ENCODE assay signal across 25 cellular contexts in the genomic region with DNA sequence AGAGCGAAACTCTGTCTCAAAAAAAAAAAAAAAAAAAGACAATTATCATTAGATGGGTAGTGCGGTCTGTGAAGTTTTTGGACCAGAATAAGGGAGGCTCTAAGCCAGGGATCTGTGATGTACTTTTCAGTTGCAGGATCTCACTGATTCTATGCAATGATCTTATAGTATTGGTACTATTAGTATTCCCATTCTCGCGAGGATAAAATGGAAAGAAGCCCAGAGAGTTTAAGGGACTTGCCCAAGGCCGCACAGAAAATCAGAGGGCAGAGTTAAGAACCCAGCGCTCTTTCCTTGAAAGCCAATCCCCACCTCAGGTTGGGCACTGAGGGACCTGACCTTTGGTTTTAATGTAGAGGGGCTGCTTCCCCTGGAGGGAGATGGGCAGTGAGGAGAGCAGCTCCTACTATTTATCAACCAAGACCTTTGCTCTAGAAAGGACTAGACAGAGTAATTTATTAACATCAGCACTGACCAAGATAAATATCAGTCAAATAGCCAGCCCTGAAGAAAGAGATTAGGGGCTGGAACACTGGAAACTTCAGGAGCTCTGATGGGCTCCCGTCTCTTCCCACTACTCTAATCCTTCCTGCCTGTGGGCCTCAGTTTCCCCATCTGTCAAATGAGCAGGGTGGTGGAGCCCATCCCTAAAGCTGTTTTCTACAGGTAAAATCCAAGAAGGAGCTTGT. TPM values are rescaled to one million over a fixed set of nuclear protein-coding genes. Genes with fewer than 3 reads are reported as not detected.
DNase-seq lines count a peak whose midpoint lies in the region; ATAC-seq, FAIRE-seq and TF ChIP-seq lines count a peak whose summit lies in the region.
"Had no signal": no experiment of that assay in that cellular context is flagged by ENCODE, and none has a peak within 500 bp of the region (broad histone marks: within the 10 kb centered on the region; RNA-seq: fewer than 3 reads in every experiment).

No MANE protein-coding gene starts in this region.

- CTCF ChIA-PET in HepG2 (lab: Yijun Ruan, JAX; ENCODE audit: low intra/inter-chr PET ratio, low total read pairs) (no interaction called here), Calu3 (lab: Charles Lee) (interaction anchor here (0.7 kb wide), 1 partner anchor 167 kb away, joined by 3 read pairs; no protein-coding TSS in a partner anchor)

- H3K27me3 Mint-ChIP-seq in neural crest cell (ENCODE audit: low read depth) (no peaks in the 10 kb centered on the region), Calu3 (ENCODE audit: unreplicated experiment) (no peaks in the 10 kb centered on the region)
- H3K27me3 Mint-ChIP-seq: CD4-positive, alpha-beta memory T cell had no signal

- peaks cover 4% of the 10 kb centered on the region; the same call in 1 of the 2 replicates for H4K20me1 ChIP-seq in HepG2 (ENCODE audit: insufficient read depth, low read length)

- H3K9me3 ChIP-seq in HepG2 (ENCODE audit: low read length) = no peaks in the 10 kb centered on the region
- H3K9me3 ChIP-seq in upper lobe of left lung = no peaks in the 10 kb centered on the region
- H3K9me3 ChIP-seq: Peyer's patch had no signal

- TF ChIP-seq CTCF in HepG2 (CRISPR knock-in tag; IDR thresholded peaks at IDR 0.05) = no peak
- no peak for TF ChIP-seq CTCF in neural crest cell (conservative IDR thresholded peaks at IDR 0.05)
- no peak for TF ChIP-seq CTCF in upper lobe of left lung (IDR thresholded peaks at IDR 0.05)
- TF ChIP-seq CTCF in Calu3 (IDR thresholded peaks at IDR 0.05; ENCODE audit: unreplicated experiment) = no peak

- H3K36me3 ChIP-seq in HepG2 (replicated peaks in 1 of 2; ENCODE audit: control insufficient read depth in 1 of 2, insufficient read depth in 2 of 2, low read length in 2 of 2) = peaks cover 1 to 8% of the 10 kb centered on the region in 2 experiments; a peak in 3 of 5 replicates
- peaks cover 0 to 5% (median 2%) of the 10 kb centered on the region in 4 donors for H3K36me3 ChIP-seq in upper lobe of left lung
- H3K36me3 ChIP-seq: Peyer's patch had no signal

- H3K9me3 Mint-ChIP-seq in neural crest cell (no peaks in the 10 kb centered on the region), Calu3 (ENCODE audit: low read depth, unreplicated experiment) (no peaks in the 10 kb centered on the region)
- H3K9me3 Mint-ChIP-seq: CD4-positive, alpha-beta memory T cell had no signal

- peak overlapping the region; percentile 58 for H3K9ac ChIP-seq in HepG2 (ENCODE audit: insufficient read depth, low read depth, low read length)
- H3K9ac ChIP-seq: KMS-11 had no signal

- H3K4me2 ChIP-seq in HepG2 (ENCODE audit: low read depth, low read length) = peak overlapping the region; percentile 73
- H3K4me2 ChIP-seq: KMS-11 had no signal

- no peak overlapping the region for H2AFZ ChIP-seq in HepG2 (ENCODE audit: low read length)

- H3K27ac Mint-ChIP-seq in neural crest cell (ENCODE audit: unreplicated experiment) (peak overlapping the region; percentile 37), Calu3 (ENCODE audit: unreplicated experiment) (no peak overlapping the region)

- H3K4me1 ChIP-seq in HepG2 (ENCODE audit: insufficient read depth, low read length) = peaks cover 95% of the 10 kb centered on the region
- H3K4me1 ChIP-seq in upper lobe of left lung = no peaks in the 10 kb centered on the region

- TF ChIP-seq EP300 in HepG2 (IDR thresholded peaks at IDR 0.05; ENCODE audit: low read depth in 2 of 2, low read length in 2 of 2) (no peak), HepG2 (CRISPR knock-in tag; IDR thresholded peaks at IDR 0.05; ENCODE audit: borderline replicate concordance) (no peak), upper lobe of left lung (IDR thresholded peaks at IDR 0.05) (no peak)

- peaks cover 10% of the 10 kb centered on the region for H3K79me2 ChIP-seq in HepG2 (ENCODE audit: insufficient read depth, low read length)

- no peak overlapping the region for H3K4me3 Mint-ChIP-seq in neural crest cell
- no peak overlapping the region for H3K4me3 Mint-ChIP-seq in Calu3 (ENCODE audit: low read depth, unreplicated experiment)
- H3K4me3 Mint-ChIP-seq: CD4-positive, alpha-beta memory T cell had no signal

- TF ChIP-seq POLR2A in HepG2 (IDR thresholded peaks at IDR 0.05; ENCODE audit: insufficient read depth in 1 of 2, low read depth in 2 of 2, low read length in 2 of 2) (peak; percentile 43 to 52; a peak in 2 of 4 replicates), upper lobe of left lung (IDR thresholded peaks at IDR 0.05) (no peak)

- in situ Hi-C loops in HepG2 (cut with HindIII; ENCODE audit: extremely low pct_ligation_motif_present, low pct_unique_long_range_greater_than_20kb) = no loop called here

- H3K27ac ChIP-seq in HepG2 (ENCODE audit: extremely low read length, insufficient read depth, low read length) = peak overlapping the region; percentile 90
- H3K27ac ChIP-seq in upper lobe of left lung = no peak overlapping the region
- H3K27ac ChIP-seq: KMS-11, Peyer's patch had no signal

- ATAC-seq in HepG2 (peak; percentile 85), GM21528 (IDR thresholded peaks at IDR 0.05; ENCODE audit: low FRiP score, unreplicated experiment) (no peak), upper lobe of left lung (ENCODE audit: low FRiP score in 2 of 2) (no peak)

- POLR2A ChIA-PET in HepG2 (lab: Yijun Ruan, JAX) = interaction anchor here (0.6 to 4.0 kb wide), 13 partner anchors 8 to 38 kb away, joined by 3 to 77 read pairs (median 6); partner anchors contain the start of gene THOC5

- peaks cover 9% of the 10 kb centered on the region for H3K4me1 Mint-ChIP-seq in neural crest cell
- H3K4me1 Mint-ChIP-seq in Calu3 (ENCODE audit: low read depth, unreplicated experiment) = peaks cover 12% of the 10 kb centered on the region

- peaks cover 2% of the 10 kb centered on the region for H3K36me3 Mint-ChIP-seq in neural crest cell (ENCODE audit: low read depth)
- peaks cover 20% of the 10 kb centered on the region for H3K36me3 Mint-ChIP-seq in Calu3 (ENCODE audit: insufficient read depth, unreplicated experiment)

- FAIRE-seq in HepG2 (lab: Jason Lieb, UNC) = peak; percentile 96
- FAIRE-seq: GM12891, H54 had no signal

- peak overlapping the region in 2 of 3 experiments; percentile 45 to 47; a peak in 2 of 6 replicates for H3K4me3 ChIP-seq in HepG2 (replicated peaks in 1 of 3; ENCODE audit: insufficient read depth in 1 of 3, low read depth in 2 of 3, low read length in 3 of 3)
- no peak overlapping the region for H3K4me3 ChIP-seq in upper lobe of left lung
- H3K4me3 ChIP-seq: Peyer's patch had no signal

- BruUV-seq in HepG2 (replicated peaks; lab: Mats Ljungman, UMichigan) (no TSS peak), Calu3 (replicated peaks; lab: Mats Ljungman, UMichigan) (no TSS peak)

- WGBS in HepG2 (ENCODE audit: low lambda C conversion rate) = 27% methylated on average over 7 of the region's 7 CpGs
- 94% methylated on average over 7 of the region's 7 CpGs for WGBS in upper lobe of left lung, 2 donors

- H3K27me3 ChIP-seq in HepG2 (ENCODE audit: control insufficient read depth in 1 of 2, insufficient read depth in 2 of 2, low read length in 2 of 2) = no peaks in the 10 kb centered on the region
- no peaks in the 10 kb centered on the region for H3K27me3 ChIP-seq in upper lobe of left lung
- H3K27me3 ChIP-seq: Peyer's patch had no signal

- DNase-seq in HuH-7.5 (ENCODE audit: low spot score) = peak; percentile 55
- DNase-seq in HepG2 (ENCODE audit: low spot score) = peak; percentile 81
- DNase-seq in neural crest cell (ENCODE audit: low read depth, low spot score) = no peak
- no peak for DNase-seq in GM19238 (ENCODE audit: insufficient read length, low spot score)
- DNase-seq in upper lobe of left lung = no peak
- DNase-seq in Calu3 = no peak
- DNase-seq: C1 segment of cervical spinal cord; CD4-positive, alpha-beta memory T cell; DMS79 treated with DMSO at 0.1 percent for 48 hours; GF-D8; IMR-90; NCI-H1092; NCI-H1417 treated with DMSO at 0.1 percent for 48 hours; NCI-H187; NCI-H2081 treated with DMSO at 0.1 percent for 48 hours; NCI-H2171; NCI-H226; NCI-H510A; NCI-H69; Peyer's patch; SHP77 treated with DMSO at 0.1 percent for 48 hours had no signal

- intact Hi-C loops in HepG2 (cut with micrococcal nuclease; ENCODE audit: unreplicated experiment) (no loop called here), Calu3 (cut with micrococcal nuclease; ENCODE audit: unreplicated experiment) (no loop called here)

- TF ChIP-seq RAD21 in HepG2 (CRISPR knock-in tag; IDR thresholded peaks at IDR 0.05) = no peak

RNA-seq across cellular contexts. Expression of gene NIPSNAP1, which starts 6.0 kb away (rescaled TPM):
- total RNA-seq in HepG2 (2016; rRNA removed; fragmentation: Illumina TruSeq; extraction: Trizol) (159 and 167 TPM in 2 replicates), neural crest cell (141 and 147 TPM in 2 replicates), upper lobe of left lung (10 to 100 TPM; 16.8 to 32.8 (median 21.8) TPM), Calu3 (2022) (115 and 117 TPM in 2 replicates)
- 36.4 and 36.6 TPM in 2 replicates for total RNA-seq in HepG2 (2016; cell fraction: cytosol; rRNA removed; fragmentation: Illumina TruSeq; extraction: Trizol; ENCODE audit: low read depth)
- total RNA-seq in HepG2 (2016; cell fraction: insoluble cytoplasmic fraction; rRNA removed; fragmentation: Illumina TruSeq; extraction: Trizol) = 162 and 163 TPM in 2 replicates
- total RNA-seq in HepG2 (2016; cell fraction: membrane; rRNA removed; fragmentation: Illumina TruSeq; extraction: Trizol) = 98.2 and 102 TPM in 2 replicates
- total RNA-seq in HepG2 (2016; cell fraction: nucleus; rRNA removed; fragmentation: Illumina TruSeq; extraction: Trizol) = 68.4 and 75.1 TPM in 2 replicates
- polyA plus RNA-seq in HepG2 (2011; rRNA removed) = 203 and 212 TPM in 2 replicates
- 167 and 170 TPM in 2 replicates for polyA plus RNA-seq in HepG2 (2011; cell fraction: cytosol; rRNA removed)
- polyA plus RNA-seq in HepG2 (2011; cell fraction: nucleus; rRNA removed) = 133 and 152 TPM in 2 replicates
- 126 and 158 TPM in 2 replicates for polyA plus RNA-seq in HepG2 (2012)
- polyA plus RNA-seq in HepG2 (2016; cell fraction: cytosol; fragmentation: Illumina TruSeq; extraction: Trizol; ENCODE audit: low read depth) = 33.2 and 39.7 TPM in 2 replicates
- polyA plus RNA-seq in HepG2 (2016; cell fraction: insoluble cytoplasmic fraction; fragmentation: Illumina TruSeq; extraction: Trizol; ENCODE audit: low read depth) = 169 and 174 TPM in 2 replicates
- 73.5 and 79.3 TPM in 2 replicates for polyA plus RNA-seq in HepG2 (2016; cell fraction: membrane; fragmentation: Illumina TruSeq; extraction: Trizol; ENCODE audit: low read depth)
- polyA plus RNA-seq in HepG2 (2016; cell fraction: nucleus; fragmentation: Illumina TruSeq; extraction: Trizol; ENCODE audit: insufficient read depth, low read depth) = 104 and 117 TPM in 2 replicates
- 19.6 and 162 TPM in 2 replicates for polyA minus RNA-seq in HepG2 (2011; rRNA and poly(A)+ RNA removed; ENCODE audit: low replicate concordance)
- polyA minus RNA-seq in HepG2 (2011; cell fraction: cytosol; rRNA and poly(A)+ RNA removed) = 70.8 and 86.6 TPM in 2 replicates
- 55.0 and 66.1 TPM in 2 replicates for polyA minus RNA-seq in HepG2 (2011; cell fraction: nucleus; rRNA and poly(A)+ RNA removed)

RNA-seq across cellular contexts. Expression of gene THOC5, which starts 21.3 kb away (rescaled TPM):
- 46.7 and 53.5 TPM in 2 replicates for total RNA-seq in HepG2 (2016; rRNA removed; fragmentation: Illumina TruSeq; extraction: Trizol)
- 20.7 and 27.6 TPM in 2 replicates for total RNA-seq in HepG2 (2016; cell fraction: cytosol; rRNA removed; fragmentation: Illumina TruSeq; extraction: Trizol; ENCODE audit: low read depth)
- 47.6 and 56.5 TPM in 2 replicates for total RNA-seq in HepG2 (2016; cell fraction: insoluble cytoplasmic fraction; rRNA removed; fragmentation: Illumina TruSeq; extraction: Trizol)
- 39.5 and 44.9 TPM in 2 replicates for total RNA-seq in HepG2 (2016; cell fraction: membrane; rRNA removed; fragmentation: Illumina TruSeq; extraction: Trizol)
- 32.6 and 43.7 TPM in 2 replicates for total RNA-seq in HepG2 (2016; cell fraction: nucleus; rRNA removed; fragmentation: Illumina TruSeq; extraction: Trizol)
- 45.8 and 65.2 TPM in 2 replicates for polyA plus RNA-seq in HepG2 (2011; rRNA removed)
- 27.9 and 31.5 TPM in 2 replicates for polyA plus RNA-seq in HepG2 (2011; cell fraction: cytosol; rRNA removed)
- 145 and 182 TPM in 2 replicates for polyA plus RNA-seq in HepG2 (2011; cell fraction: nucleus; rRNA removed)
- polyA plus RNA-seq in HepG2 (2012) = 37.0 and 37.3 TPM in 2 replicates
- 25.9 and 30.6 TPM in 2 replicates for polyA plus RNA-seq in HepG2 (2016; cell fraction: cytosol; fragmentation: Illumina TruSeq; extraction: Trizol; ENCODE audit: low read depth)
- polyA plus RNA-seq in HepG2 (2016; cell fraction: insoluble cytoplasmic fraction; fragmentation: Illumina TruSeq; extraction: Trizol; ENCODE audit: low read depth) = 44.1 and 46.1 TPM in 2 replicates
- 35.3 and 37.4 TPM in 2 replicates for polyA plus RNA-seq in HepG2 (2016; cell fraction: membrane; fragmentation: Illumina TruSeq; extraction: Trizol; ENCODE audit: low read depth)
- 54.0 and 55.1 TPM in 2 replicates for polyA plus RNA-seq in HepG2 (2016; cell fraction: nucleus; fragmentation: Illumina TruSeq; extraction: Trizol; ENCODE audit: insufficient read depth, low read depth)
- 57.0 and 70.3 TPM in 2 replicates for polyA minus RNA-seq in HepG2 (2011; rRNA and poly(A)+ RNA removed; ENCODE audit: low replicate concordance)
- 25.5 and 29.4 TPM in 2 replicates for polyA minus RNA-seq in HepG2 (2011; cell fraction: cytosol; rRNA and poly(A)+ RNA removed)
- 38.9 and 51.6 TPM in 2 replicates for polyA minus RNA-seq in HepG2 (2011; cell fraction: nucleus; rRNA and poly(A)+ RNA removed)
- 73.2 and 77.1 TPM in 2 replicates for total RNA-seq in neural crest cell
- total RNA-seq in upper lobe of left lung = 100 to 1,000 TPM in 1 of 6 donors, 10 to 100 TPM in 5; 30.1 to 126 (median 57.4) TPM
- total RNA-seq in Calu3 (2022) = 64.0 and 67.6 TPM in 2 replicates

RNA-seq across cellular contexts. Expression of gene NF2, which starts 28.5 kb away (rescaled TPM):
- total RNA-seq in HepG2 (2016; rRNA removed; fragmentation: Illumina TruSeq; extraction: Trizol) = 33.3 and 45.3 TPM in 2 replicates
- total RNA-seq in HepG2 (2016; cell fraction: cytosol; rRNA removed; fragmentation: Illumina TruSeq; extraction: Trizol; ENCODE audit: low read depth) = 6.6 and 7.4 TPM in 2 replicates
- 33.3 and 42.0 TPM in 2 replicates for total RNA-seq in HepG2 (2016; cell fraction: insoluble cytoplasmic fraction; rRNA removed; fragmentation: Illumina TruSeq; extraction: Trizol)
- total RNA-seq in HepG2 (2016; cell fraction: membrane; rRNA removed; fragmentation: Illumina TruSeq; extraction: Trizol) = 21.0 and 24.2 TPM in 2 replicates
- total RNA-seq in HepG2 (2016; cell fraction: nucleus; rRNA removed; fragmentation: Illumina TruSeq; extraction: Trizol) = 25.6 and 28.1 TPM in 2 replicates
- 8.8 and 9.3 TPM in 2 replicates for polyA plus RNA-seq in HepG2 (2011; rRNA removed)
- 6.9 and 7.3 TPM in 2 replicates for polyA plus RNA-seq in HepG2 (2011; cell fraction: cytosol; rRNA removed)
- 8.1 and 8.6 TPM in 2 replicates for polyA plus RNA-seq in HepG2 (2011; cell fraction: nucleus; rRNA removed)
- polyA plus RNA-seq in HepG2 (2012) = 6.4 TPM in 2 replicates
- polyA plus RNA-seq in HepG2 (2016; cell fraction: cytosol; fragmentation: Illumina TruSeq; extraction: Trizol; ENCODE audit: low read depth) = 3.3 and 5.4 TPM in 2 replicates
- 21.1 and 24.6 TPM in 2 replicates for polyA plus RNA-seq in HepG2 (2016; cell fraction: insoluble cytoplasmic fraction; fragmentation: Illumina TruSeq; extraction: Trizol; ENCODE audit: low read depth)
- 9.8 and 11.9 TPM in 2 replicates for polyA plus RNA-seq in HepG2 (2016; cell fraction: membrane; fragmentation: Illumina TruSeq; extraction: Trizol; ENCODE audit: low read depth)
- 23.3 and 24.8 TPM in 2 replicates for polyA plus RNA-seq in HepG2 (2016; cell fraction: nucleus; fragmentation: Illumina TruSeq; extraction: Trizol; ENCODE audit: insufficient read depth, low read depth)
- polyA minus RNA-seq in HepG2 (2011; rRNA and poly(A)+ RNA removed; ENCODE audit: low replicate concordance) = 25.7 and 39.3 TPM in 2 replicates
- 12.4 and 13.6 TPM in 2 replicates for polyA minus RNA-seq in HepG2 (2011; cell fraction: cytosol; rRNA and poly(A)+ RNA removed)
- 11.5 and 15.2 TPM in 2 replicates for polyA minus RNA-seq in HepG2 (2011; cell fraction: nucleus; rRNA and poly(A)+ RNA removed)
- 48.1 and 48.4 TPM in 2 replicates for total RNA-seq in neural crest cell
- 10 to 100 TPM; 31.2 to 43.8 (median 41.3) TPM for total RNA-seq in upper lobe of left lung
- 117 and 132 TPM in 2 replicates for total RNA-seq in Calu3 (2022)

Comparison
In these comparisons a context has a peak if more than half of its experiments do, and no peak if none do; other contexts are left out.
1. DNase-seq: peak in HuH-7.5 (single experiment) and HepG2 (single experiment); none in neural crest cell (single experiment), GM19238 (single experiment), upper lobe of left lung (0 of 2) and Calu3 (single experiment).
2. H3K4me3 ChIP-seq: peak in HepG2 (2 of 3); none in upper lobe of left lung (0 of 4).
3. POLR2A ChIP-seq: peak in HepG2 (2 of 2); none in upper lobe of left lung (0 of 4).